ENCODE assay signal across 11 cellular contexts in the genomic region with DNA sequence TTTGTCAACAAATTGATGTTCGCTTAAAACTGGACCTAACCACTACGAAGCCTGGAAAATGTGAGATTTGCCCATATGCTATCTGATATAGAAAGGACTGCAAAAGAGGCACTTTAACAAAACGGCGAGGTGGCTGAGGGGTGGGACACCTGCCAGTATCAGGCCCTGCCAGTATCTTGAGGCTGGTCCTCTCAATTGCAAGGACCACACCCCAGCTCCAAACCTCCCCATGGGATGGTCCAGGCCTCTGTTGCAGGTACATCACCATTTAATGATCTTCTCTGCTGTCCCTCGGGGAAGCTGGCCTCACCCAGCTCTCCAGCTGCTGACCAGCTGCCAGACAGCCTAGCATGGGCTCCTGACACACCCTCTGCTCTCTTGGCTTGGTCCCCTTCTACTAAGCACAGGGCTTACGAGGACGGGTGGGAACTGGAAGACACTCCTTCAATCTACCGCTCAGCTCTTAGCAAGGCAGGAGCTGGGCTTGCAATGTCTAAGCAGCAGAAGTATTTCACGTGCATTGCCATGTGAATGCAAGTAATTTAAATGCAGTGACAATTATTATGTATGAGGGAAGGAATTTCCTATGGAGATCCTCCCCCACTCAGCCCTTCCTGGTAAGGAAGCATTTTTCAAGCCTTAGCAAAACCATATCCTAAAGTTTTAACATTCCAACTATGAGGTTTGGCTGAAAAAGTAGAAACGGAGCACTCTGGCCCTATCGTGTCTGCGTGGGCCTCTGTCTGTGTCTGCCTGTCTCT.
DNase-seq lines count a peak whose midpoint lies in the region; ATAC-seq and TF ChIP-seq lines count a peak whose summit lies in the region.
"Had no signal": no experiment of that assay in that cellular context is flagged by ENCODE, and none has a peak within 500 bp of the region (broad histone marks: within the 10 kb centered on the region; RNA-seq: fewer than 3 reads in every experiment).

No MANE protein-coding gene starts in this region.

- peak; percentile 93 for DNase-seq in HCEC 1CT
- peak; percentile 95 for DNase-seq in astrocyte of the hippocampus (ENCODE audit: low read depth, low spot score)
- DNase-seq in iPS DF 19.7 (ENCODE audit: low read depth, low spot score): peak; percentile 42
- peak; percentile 49 for DNase-seq in superior temporal gyrus (ENCODE audit: extremely low spot score)
- no peak for DNase-seq in testis
- no peak for DNase-seq in BE2C
- DNase-seq: body of pancreas; NCI-H774; stimulated activated CD4-positive, alpha-beta T cell treated with anti-CD3 and anti-CD28 coated beads, Interleukin-4, amount 100 ng/mL, for 4 hours had no signal

- TF ChIP-seq POLR2A in testis (IDR thresholded peaks at IDR 0.05): no peak

- H3K9me3 ChIP-seq in testis: no peaks in the 10 kb centered on the region
- H3K9me3 ChIP-seq in BE2C: no peaks in the 10 kb centered on the region
- H3K9me3 ChIP-seq: body of pancreas had no signal

- WGBS in testis, 2 donors: 55 to 56% methylated on average over 12 of the region's 12 CpGs

- H3K27ac ChIP-seq in testis: no peak overlapping the region
- H3K27ac ChIP-seq: body of pancreas had no signal

- H3K4me1 ChIP-seq in testis (no peaks in the 10 kb centered on the region), BE2C (no peaks in the 10 kb centered on the region)
- H3K4me1 ChIP-seq: body of pancreas had no signal

- H3K4me3 ChIP-seq in testis (no peak overlapping the region), BE2C (ENCODE audit: low read depth, low read length) (no peak overlapping the region)
- H3K4me3 ChIP-seq: body of pancreas had no signal

- intact Hi-C loops in testis (cut with DNase I; ENCODE audit: low total_unique reads): no loop called here

- H3K36me3 ChIP-seq in testis (ENCODE audit: low read depth, missing control alignments): no peaks in the 10 kb centered on the region
- H3K36me3 ChIP-seq in BE2C: no peaks in the 10 kb centered on the region

- ATAC-seq in GM19035 (IDR thresholded peaks at IDR 0.05; ENCODE audit: unreplicated experiment): no peak
- no peak for ATAC-seq in activated CD4-positive, CD25-positive, alpha-beta regulatory T cell treated with anti-CD3 and anti-CD28 coated beads, Interleukin-2, amount 50 U/mL, for 24 hours
- ATAC-seq: body of pancreas had no signal

- TF ChIP-seq CTCF in testis (IDR thresholded peaks at IDR 0.05) (no peak), BE2C (IDR thresholded peaks at IDR 0.05; ENCODE audit: low read depth, low read length) (no peak)

- no peaks in the 10 kb centered on the region for H3K27me3 ChIP-seq in testis
- no peaks in the 10 kb centered on the region for H3K27me3 ChIP-seq in BE2C
- H3K27me3 ChIP-seq: body of pancreas had no signal

Comparison
In these comparisons a context has a peak if more than half of its experiments do, and no peak if none do; other contexts are left out.
1. DNase-seq: peak in HCEC 1CT (single experiment), astrocyte of the hippocampus (single experiment), iPS DF 19.7 (single experiment) and superior temporal gyrus (single experiment); none in testis (single experiment) and BE2C (single experiment).